ENCODE assay signal across 8 cellular contexts in genomic region chr5:75510417-75510835, GRCh38. TPM values are rescaled to one million over a fixed set of nuclear protein-coding genes. Genes with fewer than 3 reads are reported as not detected.
DNase-seq lines count a peak whose midpoint lies in the region; TF ChIP-seq lines count a peak whose summit lies in the region.

No MANE protein-coding gene starts in this region.

- intact Hi-C loops in activated naive CD4-positive, alpha-beta T cell treated with anti-CD3 and anti-CD28 coated beads for 36 hours (cut with micrococcal nuclease) = loop anchor here (2.0 to 10.0 kb wide), 10 partner anchors 50 to 1034 kb away; partner anchors contain the start of genes FAM169A, GFM2 and NSA2
- intact Hi-C loops in adrenal gland (cut with DNase I) = loop anchor here in 1 of 2 donors (10.0 kb wide), 1 partner anchor 276 kb away; the partner anchor contains the start of gene ANKRD31

- H3K36me3 ChIP-seq in HUES48 (ENCODE audit: control insufficient read depth, insufficient read depth, low read length) (peaks cover 3% of the 10 kb centered on the region; the same call in 1 of the 2 replicates), adrenal gland (replicated peaks in 1 of 2) (no peaks in the 10 kb centered on the region), iPS DF 6.9 (ENCODE audit: control insufficient read depth, insufficient read depth, low read length) (no peaks in the 10 kb centered on the region), skeletal muscle satellite cell (ENCODE audit: insufficient read depth, low read length) (no peaks in the 10 kb centered on the region)

- TF ChIP-seq POLR2A in adrenal gland (IDR thresholded peaks at IDR 0.05) = peak in 1 of 2 donors; percentile 4

- WGBS in adrenal gland, 4 donors = 0 to 1% (median 0%) methylated on average over 12 to 15 of the region's 15 CpGs
- no CpG with 5 or more reads among the region's 15 CpGs for WGBS in iPS DF 6.9 (ENCODE audit: insufficient coverage, insufficient read length)

- no peak for TF ChIP-seq CTCF in adrenal gland (IDR thresholded peaks at IDR 0.05)

- H3K27ac ChIP-seq in HUES48 (ENCODE audit: low read depth, low read length) (peak overlapping the region; percentile 78), adrenal gland (peak overlapping the region; percentile 4 to 95 (median 92)), iPS DF 6.9 (ENCODE audit: low read length) (no peak overlapping the region)

- H3K27me3 ChIP-seq in HUES48 (ENCODE audit: control insufficient read depth, insufficient read depth, low read length) (no peaks in the 10 kb centered on the region), adrenal gland (no peaks in the 10 kb centered on the region), iPS DF 6.9 (ENCODE audit: control insufficient read depth, insufficient read depth, low read length) (no peaks in the 10 kb centered on the region), skeletal muscle satellite cell (ENCODE audit: control insufficient read depth, insufficient read depth, low read length) (no peaks in the 10 kb centered on the region)

- H3K9ac ChIP-seq in HUES48 (ENCODE audit: low read depth, low read length) = peak overlapping the region; percentile 74
- peak overlapping the region; percentile 93 for H3K9ac ChIP-seq in skeletal muscle satellite cell (ENCODE audit: low read depth, low read length)

- H3K9me3 ChIP-seq in HUES48 (ENCODE audit: control insufficient read depth, insufficient read depth, low read length) (no peaks in the 10 kb centered on the region), adrenal gland (replicated peaks in 1 of 3) (no peaks in the 10 kb centered on the region), iPS DF 6.9 (ENCODE audit: control insufficient read depth, insufficient read depth, low read length) (no peaks in the 10 kb centered on the region), skeletal muscle satellite cell (replicated peaks; ENCODE audit: low read length) (no peaks in the 10 kb centered on the region)

- peaks cover 50% of the 10 kb centered on the region for H3K4me1 Mint-ChIP-seq in activated naive CD4-positive, alpha-beta T cell treated with anti-CD3 and anti-CD28 coated beads for 36 hours (ENCODE audit: low read depth)

- no peak for DNase-seq in activated naive CD4-positive, alpha-beta T cell treated with anti-CD3 and anti-CD28 coated beads for 36 hours
- no peak for DNase-seq in activated naive CD4-positive, alpha-beta T cell (lab: John Stamatoyannopoulos, UW)
- DNase-seq in adrenal gland (peak in 3 of 7 donors; percentile 65 to 77 (median 73)), iPS DF 6.9 (ENCODE audit: low read depth, low spot score) (no peak), iPS-NIHi7 (ENCODE audit: extremely low spot score) (no peak), mesenteric fat pad (ENCODE audit: low spot score) (no peak)

- CTCF ChIA-PET in activated naive CD4-positive, alpha-beta T cell treated with anti-CD3 and anti-CD28 coated beads for 36 hours (lab: Charles Lee) = interaction anchor here (0.6 to 0.7 kb wide), 2 partner anchors 66 to 318 kb away, joined by 3 read pairs; no protein-coding TSS in a partner anchor

- H3K4me2 ChIP-seq in skeletal muscle satellite cell (ENCODE audit: low read length) = peak overlapping the region; percentile 79

- peak overlapping the region; percentile 96 for H3K4me3 Mint-ChIP-seq in activated naive CD4-positive, alpha-beta T cell treated with anti-CD3 and anti-CD28 coated beads for 36 hours

- H3K4me3 ChIP-seq in HUES48 (ENCODE audit: low read depth, low read length) (peak overlapping the region; percentile 100), adrenal gland (peak overlapping the region; percentile 79 to 87 (median 80)), iPS DF 6.9 (ENCODE audit: low read length) (peak overlapping the region; percentile 82; the same call in 1 of the 2 replicates), skeletal muscle satellite cell (ENCODE audit: low read length) (peak overlapping the region; percentile 98)

- H3K27ac Mint-ChIP-seq in activated naive CD4-positive, alpha-beta T cell treated with anti-CD3 and anti-CD28 coated beads for 36 hours = peak overlapping the region; percentile 89

- no peaks in the 10 kb centered on the region for H3K9me3 Mint-ChIP-seq in activated naive CD4-positive, alpha-beta T cell treated with anti-CD3 and anti-CD28 coated beads for 36 hours

- peaks cover 15% of the 10 kb centered on the region for H3K4me1 ChIP-seq in HUES48 (ENCODE audit: control insufficient read depth, insufficient read depth, low read length)
- peaks cover 4 to 52% of the 10 kb centered on the region in 2 donors for H3K4me1 ChIP-seq in adrenal gland (replicated peaks in 1 of 2)
- no peaks in the 10 kb centered on the region for H3K4me1 ChIP-seq in iPS DF 6.9 (ENCODE audit: control insufficient read depth, insufficient read depth, low read length)
- H3K4me1 ChIP-seq in skeletal muscle satellite cell (ENCODE audit: control insufficient read depth, insufficient read depth, low read length) = peaks cover 21% of the 10 kb centered on the region

- peaks cover 8% of the 10 kb centered on the region for H3K36me3 Mint-ChIP-seq in activated naive CD4-positive, alpha-beta T cell treated with anti-CD3 and anti-CD28 coated beads for 36 hours (ENCODE audit: low read depth)

- no peaks in the 10 kb centered on the region for H3K27me3 Mint-ChIP-seq in activated naive CD4-positive, alpha-beta T cell treated with anti-CD3 and anti-CD28 coated beads for 36 hours (ENCODE audit: low read depth)

RNA-seq across cellular contexts. Expression of gene CERT1, which starts 1.0 kb away (rescaled TPM):
- 10 to 100 TPM; 17.1 to 18.5 TPM for total RNA-seq in activated naive CD4-positive, alpha-beta T cell treated with anti-CD3 and anti-CD28 coated beads for 36 hours
- 10 to 100 TPM; 30.6 to 67.6 (median 50.4) TPM for total RNA-seq in adrenal gland
- 10 to 100 TPM in 2 of 3 donors, 1 to 10 TPM in 1; 5.7 to 66.6 (median 13.2) TPM for polyA plus RNA-seq in adrenal gland
- total RNA-seq in skeletal muscle satellite cell (2012; rRNA removed) = 23.2 and 26.1 TPM in 2 replicates
- 83.0 TPM for total RNA-seq in mesenteric fat pad

RNA-seq across cellular contexts. Expression of gene POLK, which starts 1.3 kb away (rescaled TPM):
- 10 to 100 TPM; 26.8 to 29.0 TPM for total RNA-seq in activated naive CD4-positive, alpha-beta T cell treated with anti-CD3 and anti-CD28 coated beads for 36 hours
- total RNA-seq in adrenal gland = 10 to 100 TPM; 16.7 to 63.6 (median 36.5) TPM
- 10 to 100 TPM in 2 of 3 donors, 1 to 10 TPM in 1; 6.9 to 40.0 (median 10.7) TPM for polyA plus RNA-seq in adrenal gland
- total RNA-seq in skeletal muscle satellite cell (2012; rRNA removed) = 28.6 and 29.1 TPM in 2 replicates
- 35.9 TPM for total RNA-seq in mesenteric fat pad
